In genomic region chr11:90851196-90851595, GRCh38 we compare ENCODE assay signal across 9 cellular contexts.
"Had no signal": no experiment of that assay in that cellular context is flagged by ENCODE, and none has a peak within 500 bp of the region (broad histone marks: within the 10 kb centered on the region; RNA-seq: fewer than 3 reads in every experiment).

No MANE protein-coding gene starts in this region.

- FAIRE-seq: H54, HTR-8/SVneo had no signal

- H3K4me1 Mint-ChIP-seq: H9 had no signal

- H2AFZ ChIP-seq: GM23248 had no signal

- H3K9ac ChIP-seq: GM23248, KMS-11 had no signal

- H3K27ac ChIP-seq: GM23248, KMS-11 had no signal

- H3K27ac Mint-ChIP-seq: H9 had no signal

- H3K4me2 ChIP-seq: KMS-11 had no signal

- DNase-seq: GM23248, GOT3, H9, HCEC 1CT, Karpas-422, KBM-7 had no signal

- H3K4me3 Mint-ChIP-seq: H9 had no signal

- H3K9me3 Mint-ChIP-seq: H9 had no signal

- H3K4me3 ChIP-seq: GM23248 had no signal
